ENCODE assay signal across 4 cellular contexts in the genomic region with DNA sequence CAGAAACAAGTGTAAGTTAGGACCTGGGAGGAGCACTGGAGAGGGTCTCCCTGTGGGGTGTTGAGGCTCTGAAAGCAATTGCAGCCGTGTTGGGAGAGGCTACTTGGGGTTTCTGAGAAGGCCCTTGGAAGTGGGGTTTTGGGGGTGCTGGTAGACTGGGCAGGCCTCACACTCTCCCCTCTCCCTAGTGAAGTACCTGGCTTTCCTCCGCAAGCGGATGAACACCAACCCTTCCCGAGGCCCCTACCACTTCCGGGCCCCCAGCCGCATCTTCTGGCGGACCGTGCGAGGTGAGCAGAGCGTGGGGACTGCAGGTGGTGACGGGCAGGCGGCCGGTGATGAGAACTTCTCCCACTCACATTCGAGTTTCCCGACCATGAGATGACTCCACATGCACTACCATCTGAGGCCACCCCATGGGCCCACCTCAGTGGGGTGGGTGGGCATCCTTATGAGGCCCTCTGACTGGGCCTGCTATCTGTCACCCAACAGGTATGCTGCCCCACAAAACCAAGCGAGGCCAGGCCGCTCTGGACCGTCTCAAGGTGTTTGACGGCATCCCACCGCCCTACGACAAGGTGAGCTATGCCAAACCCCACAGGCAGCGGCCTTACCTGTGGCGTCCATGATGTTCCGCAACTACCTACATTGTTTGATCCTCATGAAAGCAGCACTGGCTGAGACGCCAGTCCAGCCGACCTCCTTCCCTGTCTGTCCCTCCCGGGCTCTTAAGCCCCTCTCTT.
DNase-seq lines count a peak whose midpoint lies in the region; ATAC-seq and TF ChIP-seq lines count a peak whose summit lies in the region.

No MANE protein-coding gene starts in this region.

- H3K9me3 Mint-ChIP-seq in effector memory CD8-positive, alpha-beta T cell: no peaks in the 10 kb centered on the region

- peak; percentile 24 for TF ChIP-seq POLR2A in GM18505 (IDR thresholded peaks at IDR 0.05; ENCODE audit: borderline replicate concordance, extremely low read depth, insufficient read depth, insufficient read length)

- peaks cover 35 to 49% of the 10 kb centered on the region in 2 donors for H3K4me1 Mint-ChIP-seq in effector memory CD8-positive, alpha-beta T cell (ENCODE audit: low read depth in 2 of 2)

- no peaks in the 10 kb centered on the region for H3K27me3 Mint-ChIP-seq in effector memory CD8-positive, alpha-beta T cell

- DNase-seq in effector memory CD8-positive, alpha-beta T cell: no peak
- DNase-seq in activated effector memory CD4-positive, alpha-beta T cell treated with Interleukin-2 at 50 U/mL for 16 hours: no peak

- no peak for ATAC-seq in GM18505 (IDR thresholded peaks at IDR 0.05; ENCODE audit: unreplicated experiment)
- no peak for ATAC-seq in effector memory CD8-positive, alpha-beta T cell (replicated peaks)
- ATAC-seq in HG02571 (IDR thresholded peaks at IDR 0.05; ENCODE audit: unreplicated experiment): no peak

- H3K4me3 Mint-ChIP-seq in effector memory CD8-positive, alpha-beta T cell: peak overlapping the region; percentile 96 to 98

- H3K36me3 Mint-ChIP-seq in effector memory CD8-positive, alpha-beta T cell (ENCODE audit: insufficient read depth): peaks cover 96% of the 10 kb centered on the region

- H3K27ac Mint-ChIP-seq in effector memory CD8-positive, alpha-beta T cell: peak overlapping the region; percentile 94 to 98
